8 cellular contexts compared by ENCODE assay signal in genomic region chr14:95482967-95483842, GRCh38. TPM values are rescaled to one million over a fixed set of nuclear protein-coding genes. Genes with fewer than 3 reads are reported as not detected.
DNase-seq lines count a peak whose midpoint lies in the region; ATAC-seq and TF ChIP-seq lines count a peak whose summit lies in the region.

No MANE protein-coding gene starts in this region.

- no peaks in the 10 kb centered on the region for H4K20me1 ChIP-seq in MM.1S (ENCODE audit: insufficient read depth, low read length)

- no peak for ATAC-seq in activated T-cell treated with anti-CD3 and anti-CD28 coated beads, Interleukin-2, amount 50 U/mL, for 72 hours (replicated peaks in 1 of 2)

- peaks cover 13% of the 10 kb centered on the region for H3F3A ChIP-seq in MM.1S (ENCODE audit: insufficient read depth, low read length)

- H3K27ac Mint-ChIP-seq in activated T-cell treated with anti-CD3 and anti-CD28 coated beads, Interleukin-2, amount 50 U/mL, for 72 hours, result peak overlapping the region; percentile 67
- no peak overlapping the region for H3K27ac Mint-ChIP-seq in endothelial cell (ENCODE audit: unreplicated experiment)

- DNase-seq in activated T-cell treated with anti-CD3 and anti-CD28 coated beads, Interleukin-2, amount 50 U/mL, for 72 hours, result no peak
- DNase-seq in activated T-cell treated with anti-CD3 and anti-CD28 coated beads for 4 hours, result no peak
- peak; percentile 95 for DNase-seq in dermis blood vessel endothelial cell
- DNase-seq in middle frontal gyrus (ENCODE audit: extremely low spot score, low spot score), result peak; percentile 20
- no peak for DNase-seq in endothelial cell (ENCODE audit: low spot score)
- DNase-seq in superior temporal gyrus (ENCODE audit: extremely low spot score), result no peak
- no peak for DNase-seq in MM.1S
- no peak for DNase-seq in D341Med (ENCODE audit: low spot score)

- no peak overlapping the region for H3K4me2 ChIP-seq in MM.1S (ENCODE audit: low read depth, low read length)

- H3K36me3 ChIP-seq in MM.1S (replicated peaks; ENCODE audit: insufficient read depth, low read length), result no peaks in the 10 kb centered on the region

- H3K9me3 ChIP-seq in MM.1S (replicated peaks; ENCODE audit: insufficient read depth, low read length), result no peaks in the 10 kb centered on the region

- H3K27me3 ChIP-seq in MM.1S (replicated peaks; ENCODE audit: insufficient read depth, low read length), result no peaks in the 10 kb centered on the region

- no peak overlapping the region for H3K4me3 ChIP-seq in MM.1S (ENCODE audit: low read length)

- peaks cover 29% of the 10 kb centered on the region for H3K4me1 ChIP-seq in MM.1S (ENCODE audit: low read length)

- H3K79me2 ChIP-seq in MM.1S (ENCODE audit: low read length), result peaks cover 83% of the 10 kb centered on the region

- no peaks in the 10 kb centered on the region for H3K9me3 Mint-ChIP-seq in activated T-cell treated with anti-CD3 and anti-CD28 coated beads, Interleukin-2, amount 50 U/mL, for 72 hours
- H3K9me3 Mint-ChIP-seq in endothelial cell (ENCODE audit: unreplicated experiment), result no peaks in the 10 kb centered on the region

- no peaks in the 10 kb centered on the region for H3K27me3 Mint-ChIP-seq in activated T-cell treated with anti-CD3 and anti-CD28 coated beads, Interleukin-2, amount 50 U/mL, for 72 hours (ENCODE audit: low read depth)
- peaks cover 4% of the 10 kb centered on the region for H3K27me3 Mint-ChIP-seq in endothelial cell (ENCODE audit: unreplicated experiment)

- H2AFZ ChIP-seq in MM.1S (ENCODE audit: low read length), result no peak overlapping the region

- H3K9ac ChIP-seq in MM.1S (ENCODE audit: low read length), result no peak overlapping the region

- no peak overlapping the region for H3K4me3 Mint-ChIP-seq in activated T-cell treated with anti-CD3 and anti-CD28 coated beads, Interleukin-2, amount 50 U/mL, for 72 hours
- H3K4me3 Mint-ChIP-seq in endothelial cell (ENCODE audit: unreplicated experiment), result no peak overlapping the region

- H3K36me3 Mint-ChIP-seq in activated T-cell treated with anti-CD3 and anti-CD28 coated beads, Interleukin-2, amount 50 U/mL, for 72 hours (ENCODE audit: insufficient read depth in 2 of 2), result peaks cover 0 to 2% of the 10 kb centered on the region in 2 donors
- H3K36me3 Mint-ChIP-seq in endothelial cell (ENCODE audit: low read depth, unreplicated experiment), result no peaks in the 10 kb centered on the region

- no peaks in the 10 kb centered on the region for H3K9me2 ChIP-seq in MM.1S (replicated peaks; ENCODE audit: insufficient read depth, low read length)

- no peak overlapping the region for H3K27ac ChIP-seq in MM.1S (ENCODE audit: low read length)

- peaks cover 40% of the 10 kb centered on the region for H3K4me1 Mint-ChIP-seq in activated T-cell treated with anti-CD3 and anti-CD28 coated beads, Interleukin-2, amount 50 U/mL, for 72 hours (ENCODE audit: low read depth)
- no peaks in the 10 kb centered on the region for H3K4me1 Mint-ChIP-seq in endothelial cell (ENCODE audit: unreplicated experiment)

- no peak for TF ChIP-seq CTCF in endothelial cell (IDR thresholded peaks at IDR 0.05; ENCODE audit: unreplicated experiment)
- no peak for TF ChIP-seq CTCF in MM.1S (IDR thresholded peaks at IDR 0.05; ENCODE audit: low read length)

RNA-seq across cellular contexts. Expression of gene SYNE3, which starts 33.2 kb away (rescaled TPM):
- 10 to 100 TPM; 59.9 to 66.2 TPM for total RNA-seq in activated T-cell treated with anti-CD3 and anti-CD28 coated beads, Interleukin-2, amount 50 U/mL, for 72 hours
- 15.5 and 33.6 TPM in 2 replicates for total RNA-seq in dermis blood vessel endothelial cell
- 0.62 TPM for total RNA-seq in endothelial cell (ENCODE audit: unreplicated experiment)

RNA-seq across cellular contexts. Expression of gene GLRX5, which starts 51.6 kb away (rescaled TPM):
- 10 to 100 TPM; 23.1 to 26.3 TPM for total RNA-seq in activated T-cell treated with anti-CD3 and anti-CD28 coated beads, Interleukin-2, amount 50 U/mL, for 72 hours
- total RNA-seq in dermis blood vessel endothelial cell, result 50.2 and 56.9 TPM in 2 replicates
- 40.3 TPM for total RNA-seq in endothelial cell (ENCODE audit: unreplicated experiment)

Comparison
In these comparisons a context has a peak if more than half of its experiments do, and no peak if none do; other contexts are left out.
1. DNase-seq: peak in dermis blood vessel endothelial cell (single experiment) and middle frontal gyrus (single experiment); none in activated T-cell treated with anti-CD3 and anti-CD28 coated beads, Interleukin-2, amount 50 U/mL, for 72 hours (0 of 2), activated T-cell treated with anti-CD3 and anti-CD28 coated beads for 4 hours (single experiment), endothelial cell (single experiment), superior temporal gyrus (single experiment), MM.1S (single experiment) and D341Med (single experiment).
2. RNA of gene SYNE3, which starts 33.2 kb away (total RNA-seq): 59.9 to 66.2 TPM in activated T-cell treated with anti-CD3 and anti-CD28 coated beads, Interleukin-2, amount 50 U/mL, for 72 hours and 15.5 to 33.6 TPM in dermis blood vessel endothelial cell; 0.62 TPM in endothelial cell (single experiment); every median in the first group is over 10 times any median in the second.